In the genomic region with DNA sequence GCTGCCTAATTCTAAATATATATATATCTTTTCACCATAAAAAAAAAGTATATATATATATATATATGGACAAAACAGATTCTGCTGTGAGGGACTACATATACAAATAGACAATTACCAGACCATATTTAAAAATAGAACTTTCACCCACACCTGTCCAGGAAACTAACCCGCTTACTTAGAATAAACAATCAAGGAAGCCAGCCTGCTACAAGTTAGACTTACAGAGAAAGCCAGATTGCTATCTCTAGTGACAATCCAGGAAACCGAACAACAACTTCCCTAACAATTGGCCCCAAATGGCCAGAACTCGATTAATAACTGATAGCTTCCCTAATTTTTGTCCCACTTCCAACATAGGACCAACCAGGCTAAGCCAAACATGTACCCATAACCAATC, we compare ENCODE assay signal across 23 cellular contexts. TPM values are rescaled to one million over a fixed set of nuclear protein-coding genes. Genes with fewer than 3 reads are reported as not detected.
DNase-seq lines count a peak whose midpoint lies in the region; ATAC-seq, FAIRE-seq and TF ChIP-seq lines count a peak whose summit lies in the region.
"Had no signal": no experiment of that assay in that cellular context is flagged by ENCODE, and none has a peak within 500 bp of the region (broad histone marks: within the 10 kb centered on the region; RNA-seq: fewer than 3 reads in every experiment).

No MANE protein-coding gene starts in this region.

- H3K9ac ChIP-seq in BLaER1 = no peak overlapping the region
- no peak overlapping the region for H3K9ac ChIP-seq in HepG2 (ENCODE audit: insufficient read depth, low read depth, low read length)

- DNase-seq in RPMI8226 (peak; percentile 15), HepG2 (ENCODE audit: low spot score) (no peak), GM23338 (ENCODE audit: low spot score) (no peak), esophagus squamous epithelium (lab: John Stamatoyannopoulos, UW) (no peak), SIG-M5 treated with dmso at 0.1 percent for 504 hours (lab: John Stamatoyannopoulos, UW; ENCODE audit: unreplicated experiment) (no peak)
- DNase-seq in stimulated activated CD4-positive, alpha-beta T cell treated with anti-CD3 and anti-CD28 coated beads, Interleukin-15, amount 100 ng/mL, for 24 hours = no peak
- DNase-seq: 8988T, ACHN, BE2C, HCEC 1CT, NCI-H1092 treated with DMSO at 0.1 percent for 48 hours, NCI-H1436, NCI-H187, NCI-H2081 treated with DMSO at 0.1 percent for 48 hours, NCI-H2171, NCI-H526, PC-9, Right ventricle myocardium superior, T-cell had no signal

- H3K9me3 ChIP-seq in BLaER1 (peaks cover 3% of the 10 kb centered on the region; the same call in 1 of the 2 replicates), HepG2 (ENCODE audit: low read length) (no peaks in the 10 kb centered on the region), esophagus squamous epithelium (no peaks in the 10 kb centered on the region)
- H3K9me3 ChIP-seq: BE2C had no signal

- H2AFZ ChIP-seq in HepG2 (ENCODE audit: low read length) (no peak overlapping the region), GM23338 (no peak overlapping the region)
- H2AFZ ChIP-seq: PC-9 had no signal

- in situ Hi-C loops in HepG2 (cut with HindIII; ENCODE audit: extremely low pct_ligation_motif_present, low pct_unique_long_range_greater_than_20kb) = no loop called here

- peaks cover 22% of the 10 kb centered on the region for H3K36me3 Mint-ChIP-seq in GM23338 (ENCODE audit: low read depth)
- H3K36me3 Mint-ChIP-seq: T-cell had no signal

- H3K9me2 ChIP-seq in GM23338 (ENCODE audit: insufficient read depth) = no peaks in the 10 kb centered on the region

- no peak for FAIRE-seq in HepG2 (lab: Jason Lieb, UNC)
- FAIRE-seq: D721Med, H1 had no signal

- no peak overlapping the region for H3K27ac Mint-ChIP-seq in GM23338
- H3K27ac Mint-ChIP-seq: T-cell had no signal

- H3K4me1 Mint-ChIP-seq in GM23338 = peaks cover 30% of the 10 kb centered on the region

- H3K4me2 ChIP-seq in BLaER1 (0 out of 2 replicates have a peak overlapping the region, but pooled peaks have one; percentile 3), HepG2 (ENCODE audit: low read depth, low read length) (no peak overlapping the region), GM23338 (no peak overlapping the region)
- H3K4me2 ChIP-seq: PC-9 had no signal

- no peak overlapping the region for H3K27ac ChIP-seq in BLaER1
- H3K27ac ChIP-seq in HepG2 (ENCODE audit: extremely low read length, insufficient read depth, low read length) = no peak overlapping the region
- H3K27ac ChIP-seq in GM23338 (ENCODE audit: low read depth) = no peak overlapping the region
- no peak overlapping the region for H3K27ac ChIP-seq in esophagus squamous epithelium
- H3K27ac ChIP-seq: PC-9 had no signal

- H3F3A ChIP-seq in GM23338 (replicated peaks; ENCODE audit: low read depth) = peaks cover 9% of the 10 kb centered on the region; the same call in 1 of the 2 replicates

- no TSS peak for BruUV-seq in HepG2 (replicated peaks; lab: Mats Ljungman, UMichigan)

- CTCF ChIA-PET in HepG2 (lab: Yijun Ruan, JAX; ENCODE audit: low intra/inter-chr PET ratio, low total read pairs) = no interaction called here

- TF ChIP-seq CTCF in HepG2 (CRISPR knock-in tag; IDR thresholded peaks at IDR 0.05) (no peak), GM23338 (conservative IDR thresholded peaks at IDR 0.05; ENCODE audit: low read depth in 2 of 2) (no peak), esophagus squamous epithelium (IDR thresholded peaks at IDR 0.05) (no peak)

- H3K36me3 ChIP-seq in BLaER1 (no peaks in the 10 kb centered on the region), HepG2 (replicated peaks in 1 of 2; ENCODE audit: control insufficient read depth in 1 of 2, insufficient read depth in 2 of 2, low read length in 2 of 2) (peaks cover 8 to 9% of the 10 kb centered on the region in 2 experiments), GM23338 (ENCODE audit: insufficient read depth) (peaks cover 5% of the 10 kb centered on the region; the same call in 1 of the 2 replicates), esophagus squamous epithelium (no peaks in the 10 kb centered on the region)
- H3K36me3 ChIP-seq: BE2C had no signal

- H3K79me2 ChIP-seq in HepG2 (ENCODE audit: insufficient read depth, low read length) = peaks cover 86% of the 10 kb centered on the region
- peaks cover 100% of the 10 kb centered on the region for H3K79me2 ChIP-seq in GM23338 (replicated peaks; ENCODE audit: insufficient read depth)

- H3K27me3 Mint-ChIP-seq in GM23338 (ENCODE audit: insufficient read depth, low read depth, poor library complexity) = peaks cover 12% of the 10 kb centered on the region

- no peaks in the 10 kb centered on the region for H3K9me3 Mint-ChIP-seq in GM23338
- H3K9me3 Mint-ChIP-seq: T-cell had no signal

- intact Hi-C loops in HepG2 (cut with micrococcal nuclease; ENCODE audit: unreplicated experiment) (no loop called here), esophagus squamous epithelium (cut with DNase I) (no loop called here)

- peak; percentile 51 for ATAC-seq in GM18861 (IDR thresholded peaks at IDR 0.05; ENCODE audit: unreplicated experiment)
- ATAC-seq in HepG2 = no peak
- no peak for ATAC-seq in GM23338
- ATAC-seq: T-cell had no signal

- H4K20me1 ChIP-seq in BLaER1 (peaks cover 10% of the 10 kb centered on the region), HepG2 (ENCODE audit: insufficient read depth, low read length) (no peaks in the 10 kb centered on the region; the same call in 1 of the 2 replicates), GM23338 (replicated peaks; ENCODE audit: insufficient read depth) (peaks cover 69% of the 10 kb centered on the region)

- TF ChIP-seq RAD21 in HepG2 (CRISPR knock-in tag; IDR thresholded peaks at IDR 0.05) = no peak

- TF ChIP-seq EP300 in HepG2 (IDR thresholded peaks at IDR 0.05; ENCODE audit: low read depth in 2 of 2, low read length in 2 of 2) (no peak), HepG2 (CRISPR knock-in tag; IDR thresholded peaks at IDR 0.05; ENCODE audit: borderline replicate concordance) (no peak)

- POLR2A ChIA-PET in HepG2 (lab: Yijun Ruan, JAX) = interaction anchor here (0.7 to 2.3 kb wide), 3 partner anchors 42 to 48 kb away, joined by 4 to 11 read pairs (median 7); no protein-coding TSS in a partner anchor

- peaks cover 33% of the 10 kb centered on the region for H3K27me3 ChIP-seq in BLaER1
- no peaks in the 10 kb centered on the region; a peak in 1 of 5 replicates for H3K27me3 ChIP-seq in HepG2 (ENCODE audit: control insufficient read depth in 1 of 2, insufficient read depth in 2 of 2, low read length in 2 of 2)
- peaks cover 6% of the 10 kb centered on the region for H3K27me3 ChIP-seq in GM23338 (ENCODE audit: insufficient read depth)
- H3K27me3 ChIP-seq in esophagus squamous epithelium = peaks cover 0 to 64% (median 0%) of the 10 kb centered on the region in 4 donors

- H3K4me3 Mint-ChIP-seq in GM23338 = no peak overlapping the region
- H3K4me3 Mint-ChIP-seq: T-cell had no signal

- no peak overlapping the region for H3K4me3 ChIP-seq in BLaER1
- no peak overlapping the region for H3K4me3 ChIP-seq in HepG2 (replicated peaks in 1 of 3; ENCODE audit: insufficient read depth in 1 of 3, low read depth in 2 of 3, low read length in 3 of 3)
- H3K4me3 ChIP-seq in GM23338 = no peak overlapping the region
- no peak overlapping the region for H3K4me3 ChIP-seq in esophagus squamous epithelium
- H3K4me3 ChIP-seq: PC-9 had no signal

- TF ChIP-seq POLR2A in HepG2 (IDR thresholded peaks at IDR 0.05; ENCODE audit: insufficient read depth in 1 of 2, low read depth in 2 of 2, low read length in 2 of 2) (no peak), esophagus squamous epithelium (IDR thresholded peaks at IDR 0.05) (no peak)

- H3K4me1 ChIP-seq in BLaER1 (peaks cover 22% of the 10 kb centered on the region), HepG2 (ENCODE audit: insufficient read depth, low read length) (peaks cover 65% of the 10 kb centered on the region), GM23338 (ENCODE audit: insufficient read depth) (peaks cover 21% of the 10 kb centered on the region), esophagus squamous epithelium (peaks cover under 1 to 17% (median 7%) of the 10 kb centered on the region in 3 donors)
- H3K4me1 ChIP-seq: BE2C had no signal

- 100% methylated on average over 3 of the region's 3 CpGs for WGBS in HepG2 (ENCODE audit: low lambda C conversion rate)
- WGBS in esophagus squamous epithelium, 2 donors = 57 to 81% methylated on average over 3 of the region's 3 CpGs

TF ChIP-seq in HepG2, 621 proteins besides CTCF, POLR2A, EP300 and RAD21:
- TF ChIP-seq ZNF263 (CRISPR knock-in tag; IDR thresholded peaks at IDR 0.05) (no peak), ZNF792 (CRISPR knock-in tag; IDR thresholded peaks at IDR 0.05) (peak; percentile 67; the same call in 1 of the 2 replicates)

TF ChIP-seq in GM23338, 12 proteins besides CTCF, POLR2A, EP300 and RAD21 (continues in another document):
- TF ChIP-seq JUNB (IDR thresholded peaks at IDR 0.05; ENCODE audit: unreplicated experiment) = no peak
- TF ChIP-seq CREB1 (CRISPR knock-in tag; IDR thresholded peaks at IDR 0.05; ENCODE audit: low read depth) = no peak

RNA-seq across cellular contexts. Expression of gene GLDC, which starts 5.9 kb away (rescaled TPM):
- total RNA-seq in HepG2 (2016; rRNA removed; fragmentation: Illumina TruSeq; extraction: Trizol) (51.0 and 115 TPM in 2 replicates), esophagus squamous epithelium (10 to 100 TPM in 2 of 4 donors, 1 to 10 TPM in 2; 1.1 to 21.6 (median 10.2) TPM)
- 10.0 and 16.1 TPM in 2 replicates for total RNA-seq in HepG2 (2016; cell fraction: cytosol; rRNA removed; fragmentation: Illumina TruSeq; extraction: Trizol; ENCODE audit: low read depth)
- total RNA-seq in HepG2 (2016; cell fraction: insoluble cytoplasmic fraction; rRNA removed; fragmentation: Illumina TruSeq; extraction: Trizol) = 51.9 and 113 TPM in 2 replicates
- total RNA-seq in HepG2 (2016; cell fraction: membrane; rRNA removed; fragmentation: Illumina TruSeq; extraction: Trizol) = 20.3 and 21.3 TPM in 2 replicates
- total RNA-seq in HepG2 (2016; cell fraction: nucleus; rRNA removed; fragmentation: Illumina TruSeq; extraction: Trizol) = 88.2 and 101 TPM in 2 replicates
- polyA plus RNA-seq in HepG2 (2011; rRNA removed) (46.9 and 59.3 TPM in 2 replicates), GM23338 (2016; fragmentation: Nextera tagmentation; extraction: Ambion mirVana) (63.5 and 71.9 TPM in 2 replicates)
- polyA plus RNA-seq in HepG2 (2011; cell fraction: cytosol; rRNA removed) = 35.5 and 38.1 TPM in 2 replicates
- polyA plus RNA-seq in HepG2 (2011; cell fraction: nucleus; rRNA removed) = 46.0 and 54.8 TPM in 2 replicates
- polyA plus RNA-seq in HepG2 (2012) = 26.9 and 61.1 TPM in 2 replicates
- polyA plus RNA-seq in HepG2 (2016; cell fraction: cytosol; fragmentation: Illumina TruSeq; extraction: Trizol; ENCODE audit: low read depth) = 5.1 and 6.2 TPM in 2 replicates
- 54.2 and 57.8 TPM in 2 replicates for polyA plus RNA-seq in HepG2 (2016; cell fraction: insoluble cytoplasmic fraction; fragmentation: Illumina TruSeq; extraction: Trizol; ENCODE audit: low read depth)
- 13.5 and 14.1 TPM in 2 replicates for polyA plus RNA-seq in HepG2 (2016; cell fraction: membrane; fragmentation: Illumina TruSeq; extraction: Trizol; ENCODE audit: low read depth)
- 124 and 127 TPM in 2 replicates for polyA plus RNA-seq in HepG2 (2016; cell fraction: nucleus; fragmentation: Illumina TruSeq; extraction: Trizol; ENCODE audit: insufficient read depth, low read depth)
- polyA minus RNA-seq in HepG2 (2011; rRNA and poly(A)+ RNA removed; ENCODE audit: low replicate concordance) = 1.3 and 104 TPM in 2 replicates
- 27.9 and 47.7 TPM in 2 replicates for polyA minus RNA-seq in HepG2 (2011; cell fraction: cytosol; rRNA and poly(A)+ RNA removed)
- polyA minus RNA-seq in HepG2 (2011; cell fraction: nucleus; rRNA and poly(A)+ RNA removed) = 57.6 and 74.4 TPM in 2 replicates
- 133 and 139 TPM in 2 replicates for total RNA-seq in GM23338 (2014; rRNA removed; shearing (Covaris generic))
- total RNA-seq: Right ventricle myocardium superior had no signal
